15 cellular contexts compared by ENCODE assay signal in the genomic region with DNA sequence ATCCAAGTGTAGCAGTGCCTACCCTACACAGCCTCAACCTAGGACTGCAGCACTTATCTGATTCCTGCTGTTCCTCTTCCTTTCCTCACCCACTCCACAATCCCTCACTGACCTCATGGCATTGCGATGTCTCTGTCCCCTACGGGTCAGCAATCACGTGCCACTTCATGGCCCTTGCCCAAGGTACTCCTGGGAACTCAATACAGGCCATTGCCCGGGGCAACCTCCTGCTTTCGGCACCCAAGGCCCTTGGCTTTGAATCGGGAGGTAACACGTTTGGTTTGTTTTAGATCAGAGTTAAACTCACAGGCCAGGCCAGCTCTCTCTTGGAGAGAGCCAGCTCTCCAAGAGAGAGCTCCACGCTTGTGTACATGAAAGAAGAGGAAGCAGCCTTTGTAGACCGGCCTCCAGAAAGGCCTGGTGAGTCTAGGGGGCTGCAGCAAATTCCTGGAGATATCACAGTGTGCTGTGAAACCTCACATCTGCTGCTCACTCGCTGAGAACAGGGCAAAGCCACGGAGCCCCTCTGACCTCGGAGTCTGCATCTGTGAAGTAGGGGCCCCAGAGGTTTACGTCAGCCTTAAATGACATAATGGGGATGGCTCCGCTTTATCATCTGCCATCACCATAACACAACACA. TPM values are rescaled to one million over a fixed set of nuclear protein-coding genes. Genes with fewer than 3 reads are reported as not detected.
DNase-seq lines count a peak whose midpoint lies in the region; ATAC-seq and TF ChIP-seq lines count a peak whose summit lies in the region.
"Had no signal": no experiment of that assay in that cellular context is flagged by ENCODE, and none has a peak within 500 bp of the region (broad histone marks: within the 10 kb centered on the region; RNA-seq: fewer than 3 reads in every experiment).

No MANE protein-coding gene starts in this region.

- peaks cover 11% of the 10 kb centered on the region for H3K4me1 ChIP-seq in Panc1 (ENCODE audit: control insufficient read depth, insufficient read depth, low read length)
- peaks cover 12% of the 10 kb centered on the region for H3K4me1 ChIP-seq in endodermal cell (ENCODE audit: control insufficient read depth, insufficient read depth, low read length)
- peaks cover 0 to 81% (median 32%) of the 10 kb centered on the region in 4 donors for H3K4me1 ChIP-seq in right lobe of liver
- H3K4me1 ChIP-seq: testis had no signal

- no peaks in the 10 kb centered on the region for H3K27me3 Mint-ChIP-seq in endodermal cell (ENCODE audit: insufficient read depth)

- no peaks in the 10 kb centered on the region for H3K36me3 ChIP-seq in Panc1 (ENCODE audit: control insufficient read depth, insufficient read depth, low read length)
- no peaks in the 10 kb centered on the region for H3K36me3 ChIP-seq in endodermal cell (ENCODE audit: control insufficient read depth, insufficient read depth, low read length)
- H3K36me3 ChIP-seq in right lobe of liver = no peaks in the 10 kb centered on the region

- DNase-seq in Panc1 (ENCODE audit: low read depth, low spot score) (no peak), endodermal cell (no peak), right lobe of liver (peak; percentile 88 to 98 (median 96)), substantia nigra (lab: John Stamatoyannopoulos, UW) (peak in 10 of 49 donors; percentile 11 to 49 (median 31)), HCEC 1CT (no peak)
- no peak for DNase-seq in stimulated activated CD4-positive, alpha-beta T cell treated with anti-CD3 and anti-CD28 coated beads, Interleukin-2, amount 100 ng/mL, for 24 hours
- DNase-seq: activated CD4-positive, alpha-beta memory T cell treated with anti-CD3 and anti-CD28 coated beads, Interleukin-2, amount 10 ng/mL, durations not matched to agents 7 days and 5 days; CD4-positive, CD25-positive, alpha-beta regulatory T cell; naive thymus-derived CD8-positive, alpha-beta T cell; NCI-H2081 treated with DMSO at 0.1 percent for 48 hours; NCI-H526 treated with DMSO at 0.1 percent for 48 hours; testis had no signal

- in situ Hi-C loops in Panc1 (cut with HindIII; ENCODE audit: low pct_unique_long_range_greater_than_20kb, low sequenced_read_pairs) = no loop called here

- H3K4me3 Mint-ChIP-seq in endodermal cell = no peak overlapping the region
- H3K4me3 Mint-ChIP-seq: activated CD4-positive, alpha-beta memory T cell treated with anti-CD3 and anti-CD28 coated beads, Interleukin-2, amount 10 ng/mL, durations not matched to agents 7 days and 5 days; CD4-positive, CD25-positive, alpha-beta regulatory T cell; naive thymus-derived CD8-positive, alpha-beta T cell had no signal

- H3K36me3 Mint-ChIP-seq in endodermal cell (ENCODE audit: low read depth) = no peaks in the 10 kb centered on the region
- H3K36me3 Mint-ChIP-seq: CD4-positive, CD25-positive, alpha-beta regulatory T cell; naive thymus-derived CD8-positive, alpha-beta T cell had no signal

- CTCF ChIA-PET in Panc1 (lab: Charles Lee) = no interaction called here

- intact Hi-C loops in Panc1 (cut with micrococcal nuclease; ENCODE audit: unreplicated experiment) = no loop called here
- intact Hi-C loops in right lobe of liver (cut with DNase I) = loop anchor here in 1 of 2 donors (10.0 kb wide), 1 partner anchor 83 kb away; no protein-coding TSS in a partner anchor

- TF ChIP-seq CTCF in Panc1 (IDR thresholded peaks at IDR 0.05) (no peak), endodermal cell (conservative IDR thresholded peaks at IDR 0.05) (no peak), right lobe of liver (IDR thresholded peaks at IDR 0.05) (no peak)

- TF ChIP-seq POLR2A in right lobe of liver (IDR thresholded peaks at IDR 0.05) = peak; percentile 60

- H3K27me3 ChIP-seq in Panc1 (ENCODE audit: control insufficient read depth, insufficient read depth, low read length) (no peaks in the 10 kb centered on the region), endodermal cell (ENCODE audit: control insufficient read depth, insufficient read depth, low read length, poor library complexity, severe bottlenecking) (no peaks in the 10 kb centered on the region), right lobe of liver (no peaks in the 10 kb centered on the region)
- H3K27me3 ChIP-seq: testis had no signal

- H3K9me3 Mint-ChIP-seq in endodermal cell = peaks cover 8% of the 10 kb centered on the region
- H3K9me3 Mint-ChIP-seq: activated CD4-positive, alpha-beta memory T cell treated with anti-CD3 and anti-CD28 coated beads, Interleukin-2, amount 10 ng/mL, durations not matched to agents 7 days and 5 days; naive thymus-derived CD8-positive, alpha-beta T cell had no signal

- POLR2A ChIA-PET in Panc1 (lab: Charles Lee) = no interaction called here

- no peak overlapping the region for H3K9ac ChIP-seq in endodermal cell (ENCODE audit: extremely low read depth, low read length, poor library complexity, severe bottlenecking)

- BruUV-seq in Panc1 (replicated peaks; lab: Mats Ljungman, UMichigan) = no TSS peak

- H3K27ac ChIP-seq in Panc1 (ENCODE audit: low read length) (peak overlapping the region; percentile 48; the same call in 1 of the 2 replicates), endodermal cell (ENCODE audit: low read depth, low read length) (no peak overlapping the region), right lobe of liver (peak overlapping the region; percentile 59 to 97 (median 95)), substantia nigra (ENCODE audit: low read depth, low read length, poor library complexity, severe bottlenecking) (peak overlapping the region; percentile 96)
- H3K27ac ChIP-seq: testis, VCaP had no signal

- H3K4me3 ChIP-seq in Panc1 (ENCODE audit: low read depth in 2 of 2, low read length in 2 of 2) = no peak overlapping the region
- no peak overlapping the region for H3K4me3 ChIP-seq in endodermal cell (ENCODE audit: low read length)
- no peak overlapping the region for H3K4me3 ChIP-seq in right lobe of liver
- H3K4me3 ChIP-seq: GM12878, testis had no signal

- H3K27ac Mint-ChIP-seq in endodermal cell = peak overlapping the region; percentile 24
- H3K27ac Mint-ChIP-seq: activated CD4-positive, alpha-beta memory T cell treated with anti-CD3 and anti-CD28 coated beads, Interleukin-2, amount 10 ng/mL, durations not matched to agents 7 days and 5 days; CD4-positive, CD25-positive, alpha-beta regulatory T cell; naive thymus-derived CD8-positive, alpha-beta T cell had no signal

- 93 to 98% methylated on average over 7 to 13 of the region's 14 CpGs for WGBS in endodermal cell (ENCODE audit: insufficient coverage in 1 of 2, insufficient read length in 1 of 2), 2 experiments
- 35% methylated on average over 13 of the region's 14 CpGs for WGBS in right lobe of liver (ENCODE audit: insufficient coverage, low coverage, low lambda C conversion rate, missing lambda C conversion rate)

- ATAC-seq in Panc1 (peak; percentile 46; the same call in 1 of the 2 replicates), right lobe of liver (peak; percentile 68 to 86 (median 79)), HG02884 (IDR thresholded peaks at IDR 0.05; ENCODE audit: unreplicated experiment) (no peak)
- ATAC-seq: GM12878; naive thymus-derived CD8-positive, alpha-beta T cell had no signal

- H3K9me3 ChIP-seq in Panc1 (ENCODE audit: control insufficient read depth, insufficient read depth, low read depth, low read length) (no peaks in the 10 kb centered on the region), endodermal cell (ENCODE audit: control insufficient read depth, low read length) (peaks cover 5% of the 10 kb centered on the region), right lobe of liver (no peaks in the 10 kb centered on the region)
- H3K9me3 ChIP-seq: testis had no signal

- peaks cover 40% of the 10 kb centered on the region for H3K4me1 Mint-ChIP-seq in endodermal cell
- H3K4me1 Mint-ChIP-seq: activated CD4-positive, alpha-beta memory T cell treated with anti-CD3 and anti-CD28 coated beads, Interleukin-2, amount 10 ng/mL, durations not matched to agents 7 days and 5 days; CD4-positive, CD25-positive, alpha-beta regulatory T cell had no signal

RNA-seq across cellular contexts. Expression of a gene that starts 12.2 kb away (rescaled TPM):
- 34.9 TPM for total RNA-seq in Panc1 (2021; ENCODE audit: unreplicated experiment)
- polyA plus RNA-seq in Panc1 (2012; ENCODE audit: insufficient read length) = 11.4 TPM
- total RNA-seq in endodermal cell = 10 to 100 TPM in 1 of 2 donors, 1 to 10 TPM in 1; 9.5 to 11.7 TPM
- polyA plus RNA-seq in endodermal cell (2013, experiment 1 of 2) = 9.5 TPM
- 8.2 TPM for polyA plus RNA-seq in endodermal cell (2013, experiment 2 of 2)
- 10 to 100 TPM; 18.4 to 91.8 (median 47.8) TPM for total RNA-seq in right lobe of liver

Comparison
In these comparisons a context has a peak if more than half of its experiments do, and no peak if none do; other contexts are left out.
1. DNase-seq: peak in right lobe of liver (3 of 3); none in Panc1 (single experiment), endodermal cell (single experiment), HCEC 1CT (single experiment) and stimulated activated CD4-positive, alpha-beta T cell treated with anti-CD3 and anti-CD28 coated beads, Interleukin-2, amount 100 ng/mL, for 24 hours (0 of 2).